Comparison of ENCODE assay signal across 24 cellular contexts in the genomic region with DNA sequence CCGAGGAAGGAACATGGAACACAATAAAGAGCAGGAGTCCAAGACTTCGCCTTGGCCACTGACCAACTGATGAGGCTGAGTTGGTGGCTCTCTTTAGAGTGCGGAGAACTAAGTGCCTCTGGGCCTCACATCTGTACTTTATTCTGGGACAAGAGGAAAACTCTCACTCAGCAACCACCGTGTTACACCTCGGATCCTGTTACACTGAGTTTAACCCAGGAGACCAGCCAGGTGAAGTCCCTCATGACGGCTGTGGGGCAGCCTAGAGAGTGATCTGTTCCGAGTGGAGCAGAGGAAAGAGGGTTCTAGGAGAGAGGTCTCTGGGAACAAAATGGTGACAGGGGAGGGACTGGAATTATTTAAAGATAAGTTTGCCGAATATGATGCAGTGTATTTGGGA.
"Had no signal": no experiment of that assay in that cellular context is flagged by ENCODE, and none has a peak within 500 bp of the region (broad histone marks: within the 10 kb centered on the region; RNA-seq: fewer than 3 reads in every experiment).

No MANE protein-coding gene starts in this region.

- DNase-seq: Karpas-422, KG1, MG63, NCI-H1092, NCI-H1105 treated with DMSO at 0.1 percent for 48 hours, NCI-H1417 treated with DMSO at 0.1 percent for 48 hours, NCI-H146, NCI-H1694 treated with DMSO at 0.1 percent for 48 hours, NCI-H1930, NCI-H2081, NCI-H2107, NCI-H226, NCI-H446, NCI-H510A, NCI-H524 treated with DMSO at 0.1 percent for 48 hours, NCI-H69, NCI-H774, Right ventricle myocardium superior, RPMI8226, SIG-M5, SW 1271 had no signal

- H3K9me3 ChIP-seq: MG63, SJSA1 had no signal

- H3K36me3 ChIP-seq: MG63, SJSA1 had no signal

- FAIRE-seq: RCC 7860 had no signal

- H3K4me1 ChIP-seq: SJSA1 had no signal

- H3K27me3 ChIP-seq: MG63, SJSA1 had no signal

- H3K27ac ChIP-seq: SJSA1, SK-N-MC had no signal

- H3K4me3 ChIP-seq: MG63, SJSA1, SK-N-MC had no signal
